ENCODE assay signal across 20 cellular contexts in the genomic region with DNA sequence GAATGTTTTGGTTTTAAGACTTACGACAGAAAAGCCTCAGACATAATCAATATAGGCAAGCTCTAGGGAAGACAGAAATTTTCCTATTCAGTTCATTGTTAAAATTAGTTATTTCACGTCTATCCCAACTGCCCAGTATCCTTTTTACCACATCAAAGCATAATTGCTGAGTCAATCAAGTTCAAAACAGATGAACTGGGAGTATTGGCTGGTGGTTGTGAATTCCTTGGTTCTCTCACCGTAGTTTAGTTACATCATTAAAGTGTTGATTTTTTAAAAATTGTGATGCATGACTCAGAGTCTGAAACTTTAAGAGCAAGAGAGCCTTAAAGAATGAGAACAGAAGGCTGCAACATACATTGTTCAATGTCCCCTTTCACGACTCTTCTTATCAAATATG.
"Had no signal": no experiment of that assay in that cellular context is flagged by ENCODE, and none has a peak within 500 bp of the region (broad histone marks: within the 10 kb centered on the region; RNA-seq: fewer than 3 reads in every experiment).

No MANE protein-coding gene starts in this region.

- ATAC-seq: activated CD4-positive, CD25-positive, alpha-beta regulatory T cell treated with anti-CD3 and anti-CD28 coated beads, Interleukin-2, amount 50 U/mL, for 24 hours; activated naive CD8-positive, alpha-beta T cell treated with anti-CD3 and anti-CD28 coated beads, Interleukin-2, amount 50 U/mL, for 24 hours; activated T-cell treated with anti-CD3 and anti-CD28 coated beads, Interleukin-2, amount 50 U/mL, for 4 hours had no signal

- H3K9me3 ChIP-seq: esophagus squamous epithelium, right atrium auricular region, thyroid gland had no signal

- H3K36me3 ChIP-seq: cardiac muscle cell, esophagus squamous epithelium, left ventricle myocardium inferior, right atrium auricular region, thyroid gland had no signal

- H3K4me1 ChIP-seq: esophagus squamous epithelium, left ventricle myocardium inferior, right atrium auricular region, thyroid gland had no signal

- H3K4me3 ChIP-seq: cardiac muscle cell, esophagus squamous epithelium, left ventricle myocardium inferior, right atrium auricular region, thyroid gland had no signal

- H3K27ac ChIP-seq: cardiac muscle cell, esophagus squamous epithelium, left ventricle myocardium inferior, right atrium auricular region, thyroid gland had no signal

- H3K27me3 ChIP-seq: cardiac muscle cell, esophagus squamous epithelium, right atrium auricular region, thyroid gland had no signal

- DNase-seq: activated CD4-positive, alpha-beta T cell treated with anti-CD3 and anti-CD28 coated beads, Interleukin-2, amount 10 ng/mL, durations not matched to agents 7 days and 5 days; activated CD8-positive, alpha-beta memory T cell treated with anti-CD3 and anti-CD28 coated beads, Interleukin-2, amount 50 U/mL, for 4 hours; activated effector memory CD4-positive, alpha-beta T cell treated with Interleukin-2 at 50 U/mL for 16 hours; activated naive CD4-positive, alpha-beta T cell treated with anti-CD3 and anti-CD28 coated beads, Interleukin-2, amount 10 ng/mL, durations not matched to agents 7 days and 5 days; activated naive CD8-positive, alpha-beta T cell treated with anti-CD3 and anti-CD28 coated beads, Interleukin-2, amount 50 U/mL, for 24 hours; activated T-cell treated with anti-CD3 and anti-CD28 coated beads, Interleukin-2, amount 50 U/mL, for 4 hours; anterior cingulate cortex; dermis blood vessel endothelial cell; effector memory CD4-positive, alpha-beta T cell; esophagus squamous epithelium; hippocampal formation; left ventricle myocardium inferior; nephron progenitor cell; occipital lobe; stimulated activated CD4-positive, alpha-beta T cell treated with anti-CD3 and anti-CD28 coated beads, Interleukin-2, amount 100 ng/mL, for 24 hours; stimulated activated naive CD4-positive, alpha-beta T cell treated with Interleukin-2 at 50 U/mL for 16 hours; thyroid gland had no signal
